Comparison of ENCODE assay signal across 7 cellular contexts in genomic region chr15:40845511-40846284, GRCh38. TPM values are rescaled to one million over a fixed set of nuclear protein-coding genes. Genes with fewer than 3 reads are reported as not detected.
A peak's percentile ranks its signal among the peaks of the same experiment; 100 is the strongest.
DNase-seq lines count a peak whose midpoint lies in the region; ATAC-seq and TF ChIP-seq lines count a peak whose summit lies in the region.
"Had no signal": no experiment of that assay in that cellular context is flagged by ENCODE, and none has a peak within 500 bp of the region (broad histone marks: within the 10 kb centered on the region; RNA-seq: fewer than 3 reads in every experiment).

No MANE protein-coding gene starts in this region.

- H3K27ac ChIP-seq in CD8-positive, alpha-beta T cell (ENCODE audit: low read depth, low read length) = no peak overlapping the region

- H3K9me3 Mint-ChIP-seq in CD8-positive, alpha-beta T cell = no peaks in the 10 kb centered on the region

- no peaks in the 10 kb centered on the region for H3K36me3 ChIP-seq in CD8-positive, alpha-beta T cell (ENCODE audit: insufficient read depth, low read length)

- H3K27me3 Mint-ChIP-seq in CD8-positive, alpha-beta T cell (ENCODE audit: low read depth) = peaks cover 20% of the 10 kb centered on the region

- peak overlapping the region; percentile 58 for H3K4me3 Mint-ChIP-seq in CD8-positive, alpha-beta T cell

- no peak for DNase-seq in CD8-positive, alpha-beta T cell
- peak; percentile 44 for DNase-seq in NCI-H748 (lab: John Stamatoyannopoulos, UW; ENCODE audit: unreplicated experiment)
- DNase-seq in kidney glomerular epithelial cell (lab: John Stamatoyannopoulos, UW) = peak; percentile 72
- DNase-seq in HuH-7 (ENCODE audit: low spot score) = no peak
- DNase-seq in stimulated activated CD4-positive, alpha-beta T cell treated with anti-CD3 and anti-CD28 coated beads, Interleukin-2, amount 100 ng/mL, for 24 hours = no peak
- DNase-seq in NCI-H1930 (lab: John Stamatoyannopoulos, UW) = no peak

- TF ChIP-seq CTCF in CD8-positive, alpha-beta T cell (IDR thresholded peaks at IDR 0.05) = no peak

- H3K9me3 ChIP-seq in CD8-positive, alpha-beta T cell (ENCODE audit: low read length) = no peaks in the 10 kb centered on the region

- intact Hi-C loops in CD8-positive, alpha-beta T cell (cut with DNase I, micrococcal nuclease) = no loop called here

- H3K4me1 ChIP-seq in CD8-positive, alpha-beta T cell (ENCODE audit: insufficient read depth, low read length) = peaks cover 8% of the 10 kb centered on the region

- no peak for ATAC-seq in CD8-positive, alpha-beta T cell

- H3K27me3 ChIP-seq in CD8-positive, alpha-beta T cell (ENCODE audit: insufficient read depth, low read length) = no peaks in the 10 kb centered on the region

- no peak overlapping the region for H3K4me3 ChIP-seq in CD8-positive, alpha-beta T cell (ENCODE audit: low read depth, low read length)

- no peaks in the 10 kb centered on the region for H3K36me3 Mint-ChIP-seq in CD8-positive, alpha-beta T cell

- CTCF ChIA-PET in CD8-positive, alpha-beta T cell (lab: Charles Lee) = interaction anchor here (3.6 kb wide), 1 partner anchor 12 kb away, joined by 25 read pairs; no protein-coding TSS in a partner anchor

- peaks cover 11% of the 10 kb centered on the region for H3K4me1 Mint-ChIP-seq in CD8-positive, alpha-beta T cell (ENCODE audit: low read depth)

- POLR2A ChIA-PET in CD8-positive, alpha-beta T cell (lab: Charles Lee) = interaction anchor here (0.7 kb wide), 1 partner anchor 152 kb away, joined by 3 read pairs; no protein-coding TSS in a partner anchor

- no peak overlapping the region for H3K27ac Mint-ChIP-seq in CD8-positive, alpha-beta T cell

RNA-seq across cellular contexts. Expression of gene SPINT1, which starts 1.9 kb away (rescaled TPM):
- total RNA-seq in CD8-positive, alpha-beta T cell = under 1 TPM; 0.14 to 0.54 TPM

RNA-seq across cellular contexts. Expression of gene PPP1R14D, which starts 17.2 kb away (rescaled TPM):
- total RNA-seq in CD8-positive, alpha-beta T cell = not detected
- total RNA-seq: fibroblast of villous mesenchyme had no signal

RNA-seq across cellular contexts. Expression of gene RHOV, which starts 28.3 kb away (rescaled TPM):
- total RNA-seq in CD8-positive, alpha-beta T cell = under 1 TPM; 0.24 to 0.25 TPM
- total RNA-seq: fibroblast of villous mesenchyme had no signal

RNA-seq across cellular contexts. Expression of gene DNAJC17, which starts 38.4 kb away (rescaled TPM):
- total RNA-seq in CD8-positive, alpha-beta T cell = 10 to 100 TPM; 11.2 to 11.9 TPM

RNA-seq across cellular contexts. Expression of gene ZFYVE19, which starts 38.8 kb away (rescaled TPM):
- 10 to 100 TPM in 1 of 2 experiments, 1 to 10 TPM in 1; 9.6 to 11.0 TPM for total RNA-seq in CD8-positive, alpha-beta T cell

Comparison
In these comparisons a context has a peak if more than half of its experiments do, and no peak if none do; other contexts are left out.
1. DNase-seq: peak in NCI-H748 (single experiment) and kidney glomerular epithelial cell (single experiment); none in CD8-positive, alpha-beta T cell (0 of 7), HuH-7 (single experiment), stimulated activated CD4-positive, alpha-beta T cell treated with anti-CD3 and anti-CD28 coated beads, Interleukin-2, amount 100 ng/mL, for 24 hours (0 of 2) and NCI-H1930 (0 of 2).